In genomic region chr11:48022445-48022844, GRCh38 we compare ENCODE assay signal across 22 cellular contexts. TPM values are rescaled to one million over a fixed set of nuclear protein-coding genes. Genes with fewer than 3 reads are reported as not detected.
DNase-seq lines count a peak whose midpoint lies in the region; ATAC-seq and TF ChIP-seq lines count a peak whose summit lies in the region.
"Had no signal": no experiment of that assay in that cellular context is flagged by ENCODE, and none has a peak within 500 bp of the region (broad histone marks: within the 10 kb centered on the region; RNA-seq: fewer than 3 reads in every experiment).

No MANE protein-coding gene starts in this region.

- TF ChIP-seq CTCF in OCI-LY1 (IDR thresholded peaks at IDR 0.05; ENCODE audit: low read length) (no peak), natural killer cell (IDR thresholded peaks at IDR 0.05) (no peak)

- no peaks in the 10 kb centered on the region for H3K27me3 ChIP-seq in CD4-positive, CD25-positive, alpha-beta regulatory T cell (ENCODE audit: control insufficient read depth, insufficient read depth, low read length)
- H3K27me3 ChIP-seq in OCI-LY1 (ENCODE audit: insufficient read depth, low read length): no peaks in the 10 kb centered on the region
- H3K27me3 ChIP-seq: brain microvascular endothelial cell, colonic mucosa had no signal

- H4K20me1 ChIP-seq in OCI-LY1 (ENCODE audit: insufficient read depth, low read length): no peaks in the 10 kb centered on the region

- H3K9me3 Mint-ChIP-seq in CD4-positive, CD25-positive, alpha-beta regulatory T cell: peaks cover 0 to 1% (median 0%) of the 10 kb centered on the region in 7 donors
- H3K9me3 Mint-ChIP-seq in activated naive CD8-positive, alpha-beta T cell treated with anti-CD3 and anti-CD28 coated beads, Interleukin-2, amount 10 ng/mL, durations not matched to agents 7 days and 5 days: no peaks in the 10 kb centered on the region
- H3K9me3 Mint-ChIP-seq in natural killer cell: no peaks in the 10 kb centered on the region
- H3K9me3 Mint-ChIP-seq: activated naive CD4-positive, alpha-beta T cell treated with anti-CD3 and anti-CD28 coated beads, Interleukin-2, amount 50 U/mL, for 24 hours had no signal

- H3K4me1 ChIP-seq in CD4-positive, CD25-positive, alpha-beta regulatory T cell (ENCODE audit: control insufficient read depth, insufficient read depth, low read length, poor library complexity, severe bottlenecking): peaks cover 36% of the 10 kb centered on the region
- H3K4me1 ChIP-seq in OCI-LY1 (ENCODE audit: insufficient read depth, low read length, severe bottlenecking): peaks cover 100% of the 10 kb centered on the region

- peaks cover 16% of the 10 kb centered on the region for H3K36me3 Mint-ChIP-seq in CD4-positive, CD25-positive, alpha-beta regulatory T cell
- peaks cover 22% of the 10 kb centered on the region for H3K36me3 Mint-ChIP-seq in activated naive CD8-positive, alpha-beta T cell treated with anti-CD3 and anti-CD28 coated beads, Interleukin-2, amount 10 ng/mL, durations not matched to agents 7 days and 5 days
- no peaks in the 10 kb centered on the region for H3K36me3 Mint-ChIP-seq in natural killer cell

- peak overlapping the region; percentile 64 for H3K4me2 ChIP-seq in OCI-LY1 (ENCODE audit: low read length)

- H3K4me3 ChIP-seq in CD4-positive, CD25-positive, alpha-beta regulatory T cell (ENCODE audit: low read depth, low read length): no peak overlapping the region
- peak overlapping the region; percentile 54 for H3K4me3 ChIP-seq in OCI-LY1 (ENCODE audit: low read depth, low read length, poor library complexity, severe bottlenecking)
- H3K4me3 ChIP-seq: colonic mucosa had no signal

- H3K27ac Mint-ChIP-seq in CD4-positive, CD25-positive, alpha-beta regulatory T cell: peak overlapping the region; percentile 3 to 83 (median 19)
- peak overlapping the region; percentile 19 for H3K27ac Mint-ChIP-seq in activated naive CD8-positive, alpha-beta T cell treated with anti-CD3 and anti-CD28 coated beads, Interleukin-2, amount 10 ng/mL, durations not matched to agents 7 days and 5 days
- H3K27ac Mint-ChIP-seq in natural killer cell: peak overlapping the region; percentile 74 to 99
- H3K27ac Mint-ChIP-seq: activated naive CD4-positive, alpha-beta T cell treated with anti-CD3 and anti-CD28 coated beads, Interleukin-2, amount 50 U/mL, for 24 hours had no signal

- DNase-seq in CD4-positive, CD25-positive, alpha-beta regulatory T cell: no peak
- DNase-seq in activated naive CD8-positive, alpha-beta T cell treated with anti-CD3 and anti-CD28 coated beads, Interleukin-2, amount 10 ng/mL, durations not matched to agents 7 days and 5 days: no peak
- DNase-seq in natural killer cell (no peak), NCI-H187 (lab: John Stamatoyannopoulos, UW) (no peak), retina (no peak)
- DNase-seq: activated CD4-positive, alpha-beta T cell treated with anti-CD3 and anti-CD28 coated beads, Interleukin-2, amount 50 U/mL, for 48 hours; activated T-cell treated with anti-CD3 and anti-CD28 coated beads, Interleukin-2, amount 50 U/mL, for 1 hour; brain microvascular endothelial cell; Calu3; colonic mucosa; glutamatergic neuron; HCEC 1CT; KG1; NCI-H1048; NCI-H2081 treated with DMSO at 0.1 percent for 48 hours; NCI-H526; stimulated activated CD4-positive, alpha-beta T cell treated with anti-CD3 and anti-CD28 coated beads, Interleukin-4, amount 100 ng/mL, for 24 hours had no signal

- POLR2A ChIA-PET in activated naive CD8-positive, alpha-beta T cell treated with anti-CD3 and anti-CD28 coated beads, Interleukin-2, amount 10 ng/mL, durations not matched to agents 7 days and 5 days (lab: Charles Lee): no interaction called here

- H3K79me2 ChIP-seq in OCI-LY1 (ENCODE audit: insufficient read depth, low read length): peaks cover 59% of the 10 kb centered on the region

- intact Hi-C loops in natural killer cell (cut with micrococcal nuclease): no loop called here

- peaks cover 12 to 83% (median 50%) of the 10 kb centered on the region in 4 donors for H3K4me1 Mint-ChIP-seq in CD4-positive, CD25-positive, alpha-beta regulatory T cell
- H3K4me1 Mint-ChIP-seq in activated naive CD8-positive, alpha-beta T cell treated with anti-CD3 and anti-CD28 coated beads, Interleukin-2, amount 10 ng/mL, durations not matched to agents 7 days and 5 days: peaks cover 28% of the 10 kb centered on the region
- H3K4me1 Mint-ChIP-seq in natural killer cell: peaks cover 64 to 77% of the 10 kb centered on the region in 2 donors

- no peaks in the 10 kb centered on the region for H3K27me3 Mint-ChIP-seq in CD4-positive, CD25-positive, alpha-beta regulatory T cell
- no peaks in the 10 kb centered on the region for H3K27me3 Mint-ChIP-seq in activated naive CD8-positive, alpha-beta T cell treated with anti-CD3 and anti-CD28 coated beads, Interleukin-2, amount 10 ng/mL, durations not matched to agents 7 days and 5 days
- H3K27me3 Mint-ChIP-seq in natural killer cell (ENCODE audit: low read depth in 2 of 2): no peaks in the 10 kb centered on the region
- H3K27me3 Mint-ChIP-seq: activated naive CD4-positive, alpha-beta T cell treated with anti-CD3 and anti-CD28 coated beads, Interleukin-2, amount 50 U/mL, for 24 hours had no signal

- peak overlapping the region; percentile 69 for H3K9ac ChIP-seq in OCI-LY1 (ENCODE audit: low read length)

- no peak for ATAC-seq in CD4-positive, CD25-positive, alpha-beta regulatory T cell (ENCODE audit: low read depth in 2 of 2)
- no peak for ATAC-seq in activated naive CD8-positive, alpha-beta T cell treated with anti-CD3 and anti-CD28 coated beads, Interleukin-2, amount 10 ng/mL, durations not matched to agents 7 days and 5 days (ENCODE audit: low read depth)
- no peak for ATAC-seq in natural killer cell
- ATAC-seq in activated CD4-positive, CD25-positive, alpha-beta regulatory T cell treated with anti-CD3 and anti-CD28 coated beads, Interleukin-2, amount 50 U/mL, for 24 hours: no peak
- no peak for ATAC-seq in HG03280 (IDR thresholded peaks at IDR 0.05; ENCODE audit: unreplicated experiment)
- ATAC-seq: Right ventricle myocardium inferior had no signal

- H3K9me2 ChIP-seq in OCI-LY1 (ENCODE audit: low read depth, low read length): no peaks in the 10 kb centered on the region

- no peaks in the 10 kb centered on the region for H3K9me3 ChIP-seq in CD4-positive, CD25-positive, alpha-beta regulatory T cell (ENCODE audit: control insufficient read depth in 2 of 2, low read length in 2 of 2)
- no peaks in the 10 kb centered on the region for H3K9me3 ChIP-seq in OCI-LY1 (ENCODE audit: low read length)
- H3K9me3 ChIP-seq: colonic mucosa had no signal

- H2AFZ ChIP-seq in OCI-LY1 (ENCODE audit: low read length): no peak overlapping the region

- H3F3A ChIP-seq in OCI-LY1 (ENCODE audit: insufficient read depth, low read length): peaks cover 20% of the 10 kb centered on the region; the same call in 1 of the 2 replicates

- peak overlapping the region in 3 of 4 donors; percentile 19 to 63 (median 30) for H3K4me3 Mint-ChIP-seq in CD4-positive, CD25-positive, alpha-beta regulatory T cell
- H3K4me3 Mint-ChIP-seq in activated naive CD8-positive, alpha-beta T cell treated with anti-CD3 and anti-CD28 coated beads, Interleukin-2, amount 10 ng/mL, durations not matched to agents 7 days and 5 days: no peak overlapping the region
- H3K4me3 Mint-ChIP-seq in natural killer cell: no peak overlapping the region
- H3K4me3 Mint-ChIP-seq: activated naive CD4-positive, alpha-beta T cell treated with anti-CD3 and anti-CD28 coated beads, Interleukin-2, amount 50 U/mL, for 24 hours had no signal

- H3K36me3 ChIP-seq in CD4-positive, CD25-positive, alpha-beta regulatory T cell (ENCODE audit: control insufficient read depth, insufficient read depth, low read length): peaks cover 5% of the 10 kb centered on the region
- H3K36me3 ChIP-seq in OCI-LY1 (ENCODE audit: insufficient read depth, low read length): peaks cover 9% of the 10 kb centered on the region; the same call in 1 of the 2 replicates
- H3K36me3 ChIP-seq: brain microvascular endothelial cell, colonic mucosa had no signal

- no peak overlapping the region for H3K27ac ChIP-seq in CD4-positive, CD25-positive, alpha-beta regulatory T cell (ENCODE audit: insufficient read depth, low read length, poor library complexity, severe bottlenecking)
- H3K27ac ChIP-seq in OCI-LY1 (ENCODE audit: low read depth, low read length, poor library complexity, severe bottlenecking): peak overlapping the region; percentile 100
- H3K27ac ChIP-seq: brain microvascular endothelial cell, colonic mucosa had no signal

RNA-seq across cellular contexts. Expression of gene PTPRJ, which starts 42.1 kb away (rescaled TPM):
- total RNA-seq in CD4-positive, CD25-positive, alpha-beta regulatory T cell: 81.8 TPM
- polyA plus RNA-seq in CD4-positive, CD25-positive, alpha-beta regulatory T cell: 10 to 100 TPM; 13.8 to 20.2 (median 16.9) TPM
- 10 to 100 TPM; 51.5 to 53.5 TPM for total RNA-seq in activated naive CD8-positive, alpha-beta T cell treated with anti-CD3 and anti-CD28 coated beads, Interleukin-2, amount 10 ng/mL, durations not matched to agents 7 days and 5 days
- total RNA-seq in natural killer cell: 100 to 1,000 TPM; 110 to 127 (median 111) TPM

Comparison
In these comparisons a context has a peak if more than half of its experiments do, and no peak if none do; other contexts are left out.
1. H3K27ac Mint-ChIP-seq: peak in every context shown above with its lines; median percentile 86 in natural killer cell; 19 in CD4-positive, CD25-positive, alpha-beta regulatory T cell; 19 in activated naive CD8-positive, alpha-beta T cell treated with anti-CD3 and anti-CD28 coated beads, Interleukin-2, amount 10 ng/mL, durations not matched to agents 7 days and 5 days.
2. H3K4me3 Mint-ChIP-seq: peak in CD4-positive, CD25-positive, alpha-beta regulatory T cell (3 of 4); none in activated naive CD8-positive, alpha-beta T cell treated with anti-CD3 and anti-CD28 coated beads, Interleukin-2, amount 10 ng/mL, durations not matched to agents 7 days and 5 days (single experiment) and natural killer cell (single experiment).